Comparison of ENCODE assay signal across 8 cellular contexts in genomic region chr2:85601771-85602475, GRCh38. TPM values are rescaled to one million over a fixed set of nuclear protein-coding genes. Genes with fewer than 3 reads are reported as not detected.
DNase-seq lines count a peak whose midpoint lies in the region; ATAC-seq and TF ChIP-seq lines count a peak whose summit lies in the region.

No MANE protein-coding gene starts in this region.

- in situ Hi-C loops in SK-MEL-5 (cut with HindIII; ENCODE audit: low pct_unique_long_range_greater_than_20kb, low sequenced_read_pairs), result no loop called here

- peak overlapping the region; percentile 86 to 92 for H3K27ac ChIP-seq in uterus

- H3K4me3 ChIP-seq in mucosa of descending colon, result peak overlapping the region; percentile 54
- peak overlapping the region; percentile 68 to 71 for H3K4me3 ChIP-seq in uterus

- H3K36me3 ChIP-seq in mucosa of descending colon (ENCODE audit: low read depth) (no peaks in the 10 kb centered on the region), uterus (no peaks in the 10 kb centered on the region)

- intact Hi-C loops in mucosa of descending colon (cut with DNase I, micrococcal nuclease), result no loop called here
- intact Hi-C loops in uterus (cut with DNase I; ENCODE audit: low total_unique reads), result no loop called here

- H3K27me3 Mint-ChIP-seq in endothelial cell (ENCODE audit: unreplicated experiment), result peaks cover 17% of the 10 kb centered on the region

- H3K9me3 Mint-ChIP-seq in endothelial cell (ENCODE audit: unreplicated experiment), result no peaks in the 10 kb centered on the region

- H3K4me3 Mint-ChIP-seq in endothelial cell (ENCODE audit: unreplicated experiment), result peak overlapping the region; percentile 91

- H3K9me3 ChIP-seq in mucosa of descending colon (no peaks in the 10 kb centered on the region), uterus (no peaks in the 10 kb centered on the region)

- peaks cover 14% of the 10 kb centered on the region for H3K36me3 Mint-ChIP-seq in endothelial cell (ENCODE audit: low read depth, unreplicated experiment)

- ATAC-seq in GM18508 (IDR thresholded peaks at IDR 0.05; ENCODE audit: insufficient read depth, unreplicated experiment), result peak; percentile 19
- peak; percentile 40 for ATAC-seq in HG02970 (IDR thresholded peaks at IDR 0.05; ENCODE audit: low FRiP score, unreplicated experiment)
- peak; percentile 66 for ATAC-seq in mucosa of descending colon

- no peak for TF ChIP-seq CTCF in endothelial cell (IDR thresholded peaks at IDR 0.05; ENCODE audit: unreplicated experiment)
- no peak for TF ChIP-seq CTCF in mucosa of descending colon (IDR thresholded peaks at IDR 0.05)
- no peak for TF ChIP-seq CTCF in uterus (IDR thresholded peaks at IDR 0.05)

- H3K27me3 ChIP-seq in uterus, result no peaks in the 10 kb centered on the region

- TF ChIP-seq POLR2A in uterus (IDR thresholded peaks at IDR 0.05) (no peak), erythroblast (IDR thresholded peaks at IDR 0.05; ENCODE audit: low read length) (no peak)

- peaks cover 24% of the 10 kb centered on the region for H3K4me1 ChIP-seq in mucosa of descending colon (ENCODE audit: low read depth)
- H3K4me1 ChIP-seq in uterus, result peaks cover 6 to 22% of the 10 kb centered on the region in 2 donors

- DNase-seq in 8988T (peak; percentile 47), SK-MEL-5 (ENCODE audit: low read depth, low spot score) (peak; percentile 58), endothelial cell (ENCODE audit: low spot score) (no peak), mucosa of descending colon (peak; percentile 68 to 82 (median 81)), uterus (peak; percentile 60 to 72), erythroblast (lab: John Stamatoyannopoulos, UW) (no peak)

- peaks cover 27% of the 10 kb centered on the region for H3K4me1 Mint-ChIP-seq in endothelial cell (ENCODE audit: unreplicated experiment)

- H3K27ac Mint-ChIP-seq in endothelial cell (ENCODE audit: unreplicated experiment), result no peak overlapping the region

RNA-seq across cellular contexts. Expression of gene TMEM150A, which starts 0.6 kb away (rescaled TPM):
- 22.3 and 26.3 TPM in 2 replicates for total RNA-seq in SK-MEL-5 (2014; rRNA removed; shearing (Covaris generic))
- 21.8 and 32.7 TPM in 2 replicates for polyA plus RNA-seq in SK-MEL-5 (2015; cell fraction: cytosol; rRNA removed)
- 106 and 139 TPM in 2 replicates for polyA plus RNA-seq in SK-MEL-5 (2015; cell fraction: nucleus; rRNA removed)
- total RNA-seq in endothelial cell (ENCODE audit: unreplicated experiment), result 42.4 TPM
- 10 to 100 TPM in 1 of 3 donors, 1 to 10 TPM in 2; 9.4 to 20.9 (median 10.0) TPM for total RNA-seq in mucosa of descending colon
- total RNA-seq in uterus, result 10 to 100 TPM in 1 of 4 donors, 1 to 10 TPM in 2, not detected in 1; 2.6 to 24.1 (median 7.8) TPM

RNA-seq across cellular contexts. Expression of gene RNF181, which starts 6.4 kb away (rescaled TPM):
- total RNA-seq in SK-MEL-5 (2014; rRNA removed; shearing (Covaris generic)), result 212 and 226 TPM in 2 replicates
- polyA plus RNA-seq in SK-MEL-5 (2015; cell fraction: cytosol; rRNA removed), result 99.9 and 143 TPM in 2 replicates
- 44.4 and 47.6 TPM in 2 replicates for polyA plus RNA-seq in SK-MEL-5 (2015; cell fraction: nucleus; rRNA removed)
- 155 TPM for total RNA-seq in endothelial cell (ENCODE audit: unreplicated experiment)
- 10 to 100 TPM; 73.7 to 89.5 (median 80.8) TPM for total RNA-seq in mucosa of descending colon
- 100 to 1,000 TPM in 2 of 4 donors, 10 to 100 TPM in 2; 53.0 to 362 (median 175) TPM for total RNA-seq in uterus

RNA-seq across cellular contexts. Expression of gene C2orf68, which starts 9.9 kb away (rescaled TPM):
- 27.3 and 29.9 TPM in 2 replicates for total RNA-seq in SK-MEL-5 (2014; rRNA removed; shearing (Covaris generic))
- polyA plus RNA-seq in SK-MEL-5 (2015; cell fraction: cytosol; rRNA removed), result 20.1 and 22.6 TPM in 2 replicates
- polyA plus RNA-seq in SK-MEL-5 (2015; cell fraction: nucleus; rRNA removed), result 55.7 and 57.9 TPM in 2 replicates
- 47.5 TPM for total RNA-seq in endothelial cell (ENCODE audit: unreplicated experiment)
- 10 to 100 TPM; 36.4 to 45.5 (median 36.7) TPM for total RNA-seq in mucosa of descending colon
- total RNA-seq in uterus, result 10 to 100 TPM; 19.0 to 44.8 (median 28.2) TPM

RNA-seq across cellular contexts. Expression of gene USP39, which starts 14.1 kb away (rescaled TPM):
- total RNA-seq in SK-MEL-5 (2014; rRNA removed; shearing (Covaris generic)), result 98.7 and 107 TPM in 2 replicates
- 105 and 107 TPM in 2 replicates for polyA plus RNA-seq in SK-MEL-5 (2015; cell fraction: cytosol; rRNA removed)
- 104 and 117 TPM in 2 replicates for polyA plus RNA-seq in SK-MEL-5 (2015; cell fraction: nucleus; rRNA removed)
- 64.0 TPM for total RNA-seq in endothelial cell (ENCODE audit: unreplicated experiment)
- 10 to 100 TPM; 33.5 to 46.4 (median 35.6) TPM for total RNA-seq in mucosa of descending colon
- 100 to 1,000 TPM in 2 of 4 donors, 10 to 100 TPM in 2; 38.6 to 215 (median 106) TPM for total RNA-seq in uterus

RNA-seq across cellular contexts. Expression of gene VAMP5, which starts 17.7 kb away (rescaled TPM):
- total RNA-seq in SK-MEL-5 (2014; rRNA removed; shearing (Covaris generic)), result not detected in 2 replicates
- 0.32 TPM in 1 of 2 replicates, not detected in the other for polyA plus RNA-seq in SK-MEL-5 (2015; cell fraction: cytosol; rRNA removed)
- polyA plus RNA-seq in SK-MEL-5 (2015; cell fraction: nucleus; rRNA removed), result not detected in 2 replicates
- total RNA-seq in endothelial cell (ENCODE audit: unreplicated experiment) (296 TPM), mucosa of descending colon (10 to 100 TPM; 10.8 to 39.3 (median 28.3) TPM), uterus (100 to 1,000 TPM in 2 of 4 donors, 10 to 100 TPM in 2; 25.6 to 197 (median 99.5) TPM)

Comparison
In these comparisons a context has a peak if more than half of its experiments do, and no peak if none do; other contexts are left out.
1. DNase-seq: peak in 8988T (single experiment), SK-MEL-5 (single experiment), mucosa of descending colon (3 of 3) and uterus (2 of 2); none in endothelial cell (single experiment) and erythroblast (0 of 2).
2. Peak in every context shown above with its lines, with median percentiles within 50 percentile points of each other: ATAC-seq.